ENCODE assay signal across 12 cellular contexts in the genomic region with DNA sequence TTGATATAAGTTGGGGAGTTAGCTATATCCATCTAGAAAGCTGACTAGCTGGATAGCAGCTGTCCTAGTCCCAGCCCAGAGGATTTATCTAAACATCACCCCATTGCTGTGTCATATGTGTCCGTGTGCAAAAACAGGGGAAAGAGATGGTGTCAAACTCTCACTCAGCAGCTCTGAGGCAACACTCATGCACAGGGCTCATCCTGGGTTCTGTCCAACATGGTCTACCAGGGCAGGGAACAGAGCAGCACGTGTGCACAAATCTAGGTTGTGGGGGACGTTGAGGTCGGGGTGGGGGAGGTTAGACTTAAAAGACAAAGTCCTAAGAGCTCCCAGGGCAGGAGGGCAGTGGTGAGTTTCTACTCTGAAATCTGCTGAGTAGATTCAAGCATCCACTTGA. TPM values are rescaled to one million over a fixed set of nuclear protein-coding genes. Genes with fewer than 3 reads are reported as not detected.
DNase-seq lines count a peak whose midpoint lies in the region; ATAC-seq and TF ChIP-seq lines count a peak whose summit lies in the region.
"Had no signal": no experiment of that assay in that cellular context is flagged by ENCODE, and none has a peak within 500 bp of the region (broad histone marks: within the 10 kb centered on the region; RNA-seq: fewer than 3 reads in every experiment).

No MANE protein-coding gene starts in this region.

- no peak for DNase-seq in activated naive CD4-positive, alpha-beta T cell treated with anti-CD3 and anti-CD28 coated beads, Interleukin-2, amount 50 U/mL, for 72 hours (ENCODE audit: low spot score in 2 of 2)
- DNase-seq in activated naive CD4-positive, alpha-beta T cell treated with anti-CD3 and anti-CD28 coated beads, Interleukin-2, amount 50 U/mL, for 16 hours = no peak
- DNase-seq in central memory CD8-positive, alpha-beta T cell (ENCODE audit: low spot score in 2 of 2) = no peak
- DNase-seq in type B pancreatic cell (ENCODE audit: extremely low spot score, unreplicated experiment) = no peak
- no peak for DNase-seq in amniotic stem cell (lab: John Stamatoyannopoulos, UW)
- DNase-seq in GM10266 (ENCODE audit: extremely low spot score) = no peak
- DNase-seq: NCI-H1694 treated with DMSO at 0.1 percent for 48 hours had no signal

- peaks cover 46% of the 10 kb centered on the region for H3K4me1 Mint-ChIP-seq in central memory CD8-positive, alpha-beta T cell
- H3K4me1 Mint-ChIP-seq in type B pancreatic cell (ENCODE audit: unreplicated experiment) = peaks cover 16% of the 10 kb centered on the region

- peak overlapping the region; percentile 75 to 87 for H3K27ac Mint-ChIP-seq in activated naive CD4-positive, alpha-beta T cell treated with anti-CD3 and anti-CD28 coated beads, Interleukin-2, amount 50 U/mL, for 72 hours
- H3K27ac Mint-ChIP-seq in central memory CD8-positive, alpha-beta T cell (ENCODE audit: low read depth) = peak overlapping the region; percentile 81
- H3K27ac Mint-ChIP-seq in type B pancreatic cell = peak overlapping the region; percentile 92

- no peak for ATAC-seq in activated naive CD4-positive, alpha-beta T cell treated with anti-CD3 and anti-CD28 coated beads, Interleukin-2, amount 50 U/mL, for 72 hours
- no peak for ATAC-seq in central memory CD8-positive, alpha-beta T cell (replicated peaks; ENCODE audit: extremely low read depth, poor library complexity, severe bottlenecking)
- ATAC-seq in GM21390 (IDR thresholded peaks at IDR 0.05; ENCODE audit: unreplicated experiment) = no peak

- no peak overlapping the region for H3K4me3 Mint-ChIP-seq in central memory CD8-positive, alpha-beta T cell
- no peak overlapping the region for H3K4me3 Mint-ChIP-seq in type B pancreatic cell
- H3K4me3 Mint-ChIP-seq: neural crest cell had no signal

- H3K27ac ChIP-seq in mesodermal cell (ENCODE audit: low read depth, low read length, severe bottlenecking) = peak overlapping the region; percentile 44
- H3K27ac ChIP-seq: HL-60 had no signal

- peaks cover 58% of the 10 kb centered on the region for H3K36me3 ChIP-seq in mesodermal cell (ENCODE audit: control insufficient read depth, insufficient read depth, low read length)

- no peak overlapping the region for H3K4me3 ChIP-seq in mesodermal cell (ENCODE audit: extremely low read depth, insufficient read depth, low read length, poor library complexity, severe bottlenecking)

- TF ChIP-seq CTCF in type B pancreatic cell (conservative IDR thresholded peaks at IDR 0.05) (no peak), GM10266 (IDR thresholded peaks at IDR 0.05; ENCODE audit: control insufficient read depth, insufficient read depth, low read depth, missing control alignments) (no peak)

- no peaks in the 10 kb centered on the region for H3K9me3 Mint-ChIP-seq in activated naive CD4-positive, alpha-beta T cell treated with anti-CD3 and anti-CD28 coated beads, Interleukin-2, amount 50 U/mL, for 72 hours
- H3K9me3 Mint-ChIP-seq in central memory CD8-positive, alpha-beta T cell = no peaks in the 10 kb centered on the region
- H3K9me3 Mint-ChIP-seq in type B pancreatic cell = no peaks in the 10 kb centered on the region
- H3K9me3 Mint-ChIP-seq: neural crest cell had no signal

- WGBS in mesodermal cell (ENCODE audit: insufficient coverage in 2 of 2), 2 experiments = 84 to 89% methylated on average over 2 to 4 of the region's 4 CpGs

- no peaks in the 10 kb centered on the region for H3K27me3 Mint-ChIP-seq in central memory CD8-positive, alpha-beta T cell
- no peaks in the 10 kb centered on the region for H3K27me3 Mint-ChIP-seq in type B pancreatic cell

- H3K9me3 ChIP-seq in mesodermal cell (ENCODE audit: control insufficient read depth, low read length) = no peaks in the 10 kb centered on the region
- H3K9me3 ChIP-seq: BE2C had no signal

- peaks cover 4 to 16% of the 10 kb centered on the region in 2 donors for H3K36me3 Mint-ChIP-seq in activated naive CD4-positive, alpha-beta T cell treated with anti-CD3 and anti-CD28 coated beads, Interleukin-2, amount 50 U/mL, for 72 hours
- H3K36me3 Mint-ChIP-seq in central memory CD8-positive, alpha-beta T cell (ENCODE audit: insufficient read depth) = peaks cover 38% of the 10 kb centered on the region
- H3K36me3 Mint-ChIP-seq in type B pancreatic cell = peaks cover 19% of the 10 kb centered on the region

- peaks cover 54% of the 10 kb centered on the region for H3K4me1 ChIP-seq in mesodermal cell (ENCODE audit: control insufficient read depth, insufficient read depth, low read length, poor library complexity, severe bottlenecking)

RNA-seq across cellular contexts. Expression of a gene that starts 16.2 kb away (rescaled TPM):
- total RNA-seq in activated naive CD4-positive, alpha-beta T cell treated with anti-CD3 and anti-CD28 coated beads, Interleukin-2, amount 50 U/mL, for 72 hours = 10 to 100 TPM; 55.0 to 75.3 TPM
- polyA plus RNA-seq in mesodermal cell (2013, experiment 1 of 2) = 33.9 TPM
- 31.7 TPM for polyA plus RNA-seq in mesodermal cell (2013, experiment 2 of 2)
- 59.6 and 60.7 TPM in 2 replicates for total RNA-seq in type B pancreatic cell (ENCODE audit: low replicate concordance)

RNA-seq across cellular contexts. Expression of a gene that starts 28.9 kb away (rescaled TPM):
- total RNA-seq in activated naive CD4-positive, alpha-beta T cell treated with anti-CD3 and anti-CD28 coated beads, Interleukin-2, amount 50 U/mL, for 72 hours = 10 to 100 TPM; 28.0 to 29.0 TPM
- polyA plus RNA-seq in mesodermal cell (2013, experiment 1 of 2) = 18.9 TPM
- 19.5 TPM for polyA plus RNA-seq in mesodermal cell (2013, experiment 2 of 2)
- total RNA-seq in type B pancreatic cell (ENCODE audit: low replicate concordance) = 29.6 and 31.7 TPM in 2 replicates

RNA-seq across cellular contexts. Expression of a gene that starts 36.1 kb away (rescaled TPM):
- 10 to 100 TPM; 56.9 to 61.3 TPM for total RNA-seq in activated naive CD4-positive, alpha-beta T cell treated with anti-CD3 and anti-CD28 coated beads, Interleukin-2, amount 50 U/mL, for 72 hours
- 42.8 TPM for polyA plus RNA-seq in mesodermal cell (2013, experiment 1 of 2)
- polyA plus RNA-seq in mesodermal cell (2013, experiment 2 of 2) = 45.9 TPM
- 27.3 and 66.5 TPM in 2 replicates for total RNA-seq in type B pancreatic cell (ENCODE audit: low replicate concordance)

RNA-seq across cellular contexts. Expression of a gene that starts 56.5 kb away (rescaled TPM):
- total RNA-seq in activated naive CD4-positive, alpha-beta T cell treated with anti-CD3 and anti-CD28 coated beads, Interleukin-2, amount 50 U/mL, for 72 hours = 100 to 1,000 TPM; 185 to 189 TPM
- polyA plus RNA-seq in mesodermal cell (2013, experiment 1 of 2) = 186 TPM
- polyA plus RNA-seq in mesodermal cell (2013, experiment 2 of 2) = 173 TPM
- total RNA-seq in type B pancreatic cell (ENCODE audit: low replicate concordance) = 146 and 170 TPM in 2 replicates
